In the genomic region with DNA sequence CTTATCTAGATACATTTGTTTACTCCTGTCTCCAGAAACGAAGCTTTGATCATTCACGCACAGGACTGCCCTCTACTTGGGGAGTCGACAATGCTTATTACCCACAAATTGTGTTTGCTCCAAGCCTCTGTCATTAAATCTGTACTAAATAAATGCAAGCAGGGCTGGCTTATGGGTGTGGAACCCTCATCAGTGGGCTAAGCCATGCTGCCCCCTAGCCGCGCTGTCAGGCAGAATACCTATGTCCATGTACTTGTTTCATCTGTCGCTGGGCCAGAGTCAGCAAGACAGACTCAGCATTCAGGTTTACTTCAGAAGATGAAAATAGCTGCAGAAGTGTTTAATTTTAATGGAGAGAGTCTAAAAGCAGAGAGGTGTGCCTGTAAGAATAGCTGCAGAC, we compare ENCODE assay signal across 25 cellular contexts.
DNase-seq lines count a peak whose midpoint lies in the region; ATAC-seq and TF ChIP-seq lines count a peak whose summit lies in the region.
"Had no signal": no experiment of that assay in that cellular context is flagged by ENCODE, and none has a peak within 500 bp of the region (broad histone marks: within the 10 kb centered on the region; RNA-seq: fewer than 3 reads in every experiment).

No MANE protein-coding gene starts in this region.

- H3K27ac ChIP-seq in testis (no peak overlapping the region), thyroid gland (no peak overlapping the region)
- H3K27ac ChIP-seq in CD8-positive, alpha-beta T cell (ENCODE audit: low read depth, low read length) = no peak overlapping the region
- H3K27ac ChIP-seq: BLaER1 treated with 17β-estradiol and CSF1 and Interleukin-3, amounts not matched to agents 10 nM and 100 nM had no signal

- H3K36me3 ChIP-seq in testis (ENCODE audit: low read depth, missing control alignments) (no peaks in the 10 kb centered on the region), thyroid gland (no peaks in the 10 kb centered on the region)
- no peaks in the 10 kb centered on the region for H3K36me3 ChIP-seq in CD8-positive, alpha-beta T cell (ENCODE audit: insufficient read depth, low read length)
- H3K36me3 ChIP-seq: BLaER1 treated with 17β-estradiol and CSF1 and Interleukin-3, amounts not matched to agents 10 nM and 100 nM had no signal

- H3K4me1 ChIP-seq in testis (no peaks in the 10 kb centered on the region), thyroid gland (no peaks in the 10 kb centered on the region)
- no peaks in the 10 kb centered on the region for H3K4me1 ChIP-seq in CD8-positive, alpha-beta T cell (ENCODE audit: insufficient read depth, low read length)
- H3K4me1 ChIP-seq: BLaER1 treated with 17β-estradiol and CSF1 and Interleukin-3, amounts not matched to agents 10 nM and 100 nM; Caco-2 had no signal

- peak; percentile 46; the same call in 1 of the 2 replicates for ATAC-seq in WTC11
- no peak for ATAC-seq in CD8-positive, alpha-beta T cell
- ATAC-seq: HCT116, PC-3, Right ventricle myocardium inferior had no signal

- CTCF ChIA-PET in WTC11 (lab: Charles Lee) = no interaction called here
- CTCF ChIA-PET in CD8-positive, alpha-beta T cell (lab: Charles Lee) = no interaction called here

- H3K27me3 Mint-ChIP-seq in WTC11 (ENCODE audit: low read depth) = no peaks in the 10 kb centered on the region
- H3K27me3 Mint-ChIP-seq in CD8-positive, alpha-beta T cell (ENCODE audit: low read depth) = no peaks in the 10 kb centered on the region
- H3K27me3 Mint-ChIP-seq: CD4-positive, alpha-beta memory T cell had no signal

- no peak overlapping the region for H3K27ac Mint-ChIP-seq in WTC11
- H3K27ac Mint-ChIP-seq in CD8-positive, alpha-beta T cell = no peak overlapping the region
- H3K27ac Mint-ChIP-seq: CD4-positive, alpha-beta memory T cell had no signal

- no peaks in the 10 kb centered on the region for H3K27me3 ChIP-seq in testis
- H3K27me3 ChIP-seq in CD8-positive, alpha-beta T cell (ENCODE audit: insufficient read depth, low read length) = no peaks in the 10 kb centered on the region
- H3K27me3 ChIP-seq in thyroid gland = no peaks in the 10 kb centered on the region
- H3K27me3 ChIP-seq: BLaER1 treated with 17β-estradiol and CSF1 and Interleukin-3, amounts not matched to agents 10 nM and 100 nM had no signal

- H3K4me3 ChIP-seq in testis (no peak overlapping the region), thyroid gland (replicated peaks in 1 of 3) (no peak overlapping the region)
- no peak overlapping the region for H3K4me3 ChIP-seq in CD8-positive, alpha-beta T cell (ENCODE audit: low read depth, low read length)
- H3K4me3 ChIP-seq: BLaER1 treated with 17β-estradiol and CSF1 and Interleukin-3, amounts not matched to agents 10 nM and 100 nM had no signal

- peak; percentile 6 for DNase-seq in NCI-H82 (lab: John Stamatoyannopoulos, UW)
- DNase-seq in NCI-H82 treated with DMSO at 0.1 percent for 48 hours (lab: John Stamatoyannopoulos, UW; ENCODE audit: unreplicated experiment) = no peak
- peak; percentile 18 for DNase-seq in HT1080 (ENCODE audit: low read depth)
- DNase-seq in WTC11 (ENCODE audit: low spot score) = no peak
- DNase-seq in testis = peak; percentile 14
- DNase-seq in CD8-positive, alpha-beta T cell = no peak
- DNase-seq in thyroid gland = no peak
- no peak for DNase-seq in SHP77 treated with DMSO at 0.1 percent for 48 hours (lab: John Stamatoyannopoulos, UW)
- DNase-seq: CD4-positive, alpha-beta memory T cell; DMS79 treated with DMSO at 0.1 percent for 48 hours; GF-D8; KG1; MM.1S; NCI-H1048; NCI-H1417; NCI-H1694; NCI-H2081; NCI-H2227 treated with DMSO at 0.1 percent for 48 hours; NCI-H748 treated with DMSO at 0.1 percent for 48 hours; NK-92 treated with Interleukin-12 subunit alpha and Interleukin-12 subunit beta, amount 100 ng/mL, for 24 hours; PC-3 had no signal

- H3K36me3 Mint-ChIP-seq in WTC11 = peaks cover 12% of the 10 kb centered on the region
- H3K36me3 Mint-ChIP-seq in CD8-positive, alpha-beta T cell = no peaks in the 10 kb centered on the region
- H3K36me3 Mint-ChIP-seq: CD4-positive, alpha-beta memory T cell had no signal

- no peaks in the 10 kb centered on the region for H3K4me1 Mint-ChIP-seq in WTC11
- H3K4me1 Mint-ChIP-seq in CD8-positive, alpha-beta T cell (ENCODE audit: low read depth) = no peaks in the 10 kb centered on the region
- H3K4me1 Mint-ChIP-seq: CD4-positive, alpha-beta memory T cell had no signal

- TF ChIP-seq POLR2A in testis (IDR thresholded peaks at IDR 0.05) (no peak), thyroid gland (IDR thresholded peaks at IDR 0.05) (no peak)

- no peak overlapping the region for H3K4me3 Mint-ChIP-seq in WTC11
- H3K4me3 Mint-ChIP-seq in CD8-positive, alpha-beta T cell = no peak overlapping the region
- H3K4me3 Mint-ChIP-seq: CD4-positive, alpha-beta memory T cell had no signal

- intact Hi-C loops in testis (cut with DNase I; ENCODE audit: low total_unique reads) (no loop called here), thyroid gland (cut with DNase I) (no loop called here)
- intact Hi-C loops in CD8-positive, alpha-beta T cell (cut with DNase I, micrococcal nuclease) = no loop called here

- H3K9me3 ChIP-seq in testis = no peaks in the 10 kb centered on the region
- no peaks in the 10 kb centered on the region for H3K9me3 ChIP-seq in CD8-positive, alpha-beta T cell (ENCODE audit: low read length)
- no peaks in the 10 kb centered on the region for H3K9me3 ChIP-seq in thyroid gland

- TF ChIP-seq CTCF in WTC11 (IDR thresholded peaks at IDR 0.05) (no peak), testis (IDR thresholded peaks at IDR 0.05) (no peak), thyroid gland (IDR thresholded peaks at IDR 0.05) (no peak)
- no peak for TF ChIP-seq CTCF in CD8-positive, alpha-beta T cell (IDR thresholded peaks at IDR 0.05)

- 85 to 92% methylated on average over 6 of the region's 6 CpGs for WGBS in testis, 2 donors
- WGBS in thyroid gland, 2 donors = 94 to 95% methylated on average over 6 of the region's 6 CpGs

- peaks cover 50% of the 10 kb centered on the region for H3K9me3 Mint-ChIP-seq in WTC11
- H3K9me3 Mint-ChIP-seq in CD8-positive, alpha-beta T cell = peaks cover 33% of the 10 kb centered on the region

- POLR2A ChIA-PET in WTC11 (lab: Charles Lee) = no interaction called here
- POLR2A ChIA-PET in CD8-positive, alpha-beta T cell (lab: Charles Lee) = no interaction called here

TF ChIP-seq in WTC11, 78 proteins besides CTCF, POLR2A, EP300 and RAD21 (continues in another document):
- no peak for TF ChIP-seq GRHL2 (CRISPR knock-in tag; IDR thresholded peaks at IDR 0.05; ENCODE audit: insufficient replicate concordance, severe bottlenecking)
- TF ChIP-seq, protein P1, sequence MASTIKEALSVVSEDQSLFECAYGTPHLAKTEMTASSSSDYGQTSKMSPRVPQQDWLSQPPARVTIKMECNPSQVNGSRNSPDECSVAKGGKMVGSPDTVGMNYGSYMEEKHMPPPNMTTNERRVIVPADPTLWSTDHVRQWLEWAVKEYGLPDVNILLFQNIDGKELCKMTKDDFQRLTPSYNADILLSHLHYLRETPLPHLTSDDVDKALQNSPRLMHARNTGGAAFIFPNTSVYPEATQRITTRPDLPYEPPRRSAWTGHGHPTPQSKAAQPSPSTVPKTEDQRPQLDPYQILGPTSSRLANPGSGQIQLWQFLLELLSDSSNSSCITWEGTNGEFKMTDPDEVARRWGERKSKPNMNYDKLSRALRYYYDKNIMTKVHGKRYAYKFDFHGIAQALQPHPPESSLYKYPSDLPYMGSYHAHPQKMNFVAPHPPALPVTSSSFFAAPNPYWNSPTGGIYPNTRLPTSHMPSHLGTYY (CRISPR knock-in tag; IDR thresholded peaks at IDR 0.05) = no peak
- TF ChIP-seq SP1 (CRISPR knock-in tag; conservative IDR thresholded peaks at IDR 0.05) = no peak
- TF ChIP-seq SMAD3 (CRISPR knock-in tag; IDR thresholded peaks at IDR 0.05; ENCODE audit: borderline replicate concordance) = no peak
- TF ChIP-seq, protein P2, sequence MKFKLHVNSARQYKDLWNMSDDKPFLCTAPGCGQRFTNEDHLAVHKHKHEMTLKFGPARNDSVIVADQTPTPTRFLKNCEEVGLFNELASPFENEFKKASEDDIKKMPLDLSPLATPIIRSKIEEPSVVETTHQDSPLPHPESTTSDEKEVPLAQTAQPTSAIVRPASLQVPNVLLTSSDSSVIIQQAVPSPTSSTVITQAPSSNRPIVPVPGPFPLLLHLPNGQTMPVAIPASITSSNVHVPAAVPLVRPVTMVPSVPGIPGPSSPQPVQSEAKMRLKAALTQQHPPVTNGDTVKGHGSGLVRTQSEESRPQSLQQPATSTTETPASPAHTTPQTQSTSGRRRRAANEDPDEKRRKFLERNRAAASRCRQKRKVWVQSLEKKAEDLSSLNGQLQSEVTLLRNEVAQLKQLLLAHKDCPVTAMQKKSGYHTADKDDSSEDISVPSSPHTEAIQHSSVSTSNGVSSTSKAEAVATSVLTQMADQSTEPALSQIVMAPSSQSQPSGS (CRISPR knock-in tag; IDR thresholded peaks at IDR 0.05; ENCODE audit: borderline replicate concordance, low read depth) = no peak
- TF ChIP-seq, protein P3, sequence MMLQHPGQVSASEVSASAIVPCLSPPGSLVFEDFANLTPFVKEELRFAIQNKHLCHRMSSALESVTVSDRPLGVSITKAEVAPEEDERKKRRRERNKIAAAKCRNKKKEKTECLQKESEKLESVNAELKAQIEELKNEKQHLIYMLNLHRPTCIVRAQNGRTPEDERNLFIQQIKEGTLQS (CRISPR knock-in tag; conservative IDR thresholded peaks at IDR 0.05) = no peak
- TF ChIP-seq, protein P4, sequence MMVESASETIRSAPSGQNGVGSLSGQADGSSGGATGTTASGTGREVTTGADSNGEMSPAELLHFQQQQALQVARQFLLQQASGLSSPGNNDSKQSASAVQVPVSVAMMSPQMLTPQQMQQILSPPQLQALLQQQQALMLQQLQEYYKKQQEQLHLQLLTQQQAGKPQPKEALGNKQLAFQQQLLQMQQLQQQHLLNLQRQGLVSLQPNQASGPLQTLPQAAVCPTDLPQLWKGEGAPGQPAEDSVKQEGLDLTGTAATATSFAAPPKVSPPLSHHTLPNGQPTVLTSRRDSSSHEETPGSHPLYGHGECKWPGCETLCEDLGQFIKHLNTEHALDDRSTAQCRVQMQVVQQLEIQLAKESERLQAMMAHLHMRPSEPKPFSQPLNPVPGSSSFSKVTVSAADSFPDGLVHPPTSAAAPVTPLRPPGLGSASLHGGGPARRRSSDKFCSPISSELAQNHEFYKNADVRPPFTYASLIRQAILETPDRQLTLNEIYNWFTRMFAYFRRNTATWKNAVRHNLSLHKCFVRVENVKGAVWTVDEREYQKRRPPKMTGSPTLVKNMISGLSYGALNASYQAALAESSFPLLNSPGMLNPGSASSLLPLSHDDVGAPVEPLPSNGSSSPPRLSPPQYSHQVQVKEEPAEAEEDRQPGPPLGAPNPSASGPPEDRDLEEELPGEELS (CRISPR knock-in tag; IDR thresholded peaks at IDR 0.05) = no peak
- no peak for TF ChIP-seq JUN (CRISPR knock-in tag; IDR thresholded peaks at IDR 0.05)
- no peak for TF ChIP-seq ZNF317 (CRISPR knock-in tag; IDR thresholded peaks at IDR 0.05; ENCODE audit: borderline replicate concordance, low read depth)

Comparison
In these comparisons a context has a peak if more than half of its experiments do, and no peak if none do; other contexts are left out.
1. DNase-seq: peak in NCI-H82 (single experiment), HT1080 (single experiment) and testis (single experiment); none in NCI-H82 treated with DMSO at 0.1 percent for 48 hours (single experiment), WTC11 (single experiment), CD8-positive, alpha-beta T cell (0 of 7), thyroid gland (0 of 2) and SHP77 treated with DMSO at 0.1 percent for 48 hours (single experiment).